In genomic region chr1:155062702-155063411, GRCh38 we compare ENCODE assay signal across 1 cellular context.
TF ChIP-seq lines count a peak whose summit lies in the region.

No MANE protein-coding gene starts in this region.

TF ChIP-seq in K562, 482 proteins besides CTCF, POLR2A, EP300 and RAD21 (continued from another document):
- TF ChIP-seq ZHX1 (conservative IDR thresholded peaks at IDR 0.05; ENCODE audit: low read length): no peak
- TF ChIP-seq GMEB1 (CRISPR knock-in tag; IDR thresholded peaks at IDR 0.05): no peak
- no peak for TF ChIP-seq ATF3 (IDR thresholded peaks at IDR 0.05)
- TF ChIP-seq ATF3 (CRISPR knock-in tag; conservative IDR thresholded peaks at IDR 0.05): no peak
- no peak for TF ChIP-seq ZFP30 (CRISPR knock-in tag; IDR thresholded peaks at IDR 0.05; ENCODE audit: borderline replicate concordance)
- TF ChIP-seq ZNF384 (IDR thresholded peaks at IDR 0.05; ENCODE audit: low read depth, low read length): no peak
- TF ChIP-seq ARID2 (IDR thresholded peaks at IDR 0.05): peak; percentile 94
- no peak for TF ChIP-seq ATF2 (CRISPR knock-in tag; IDR thresholded peaks at IDR 0.05)
- TF ChIP-seq ERF (CRISPR knock-in tag; IDR thresholded peaks at IDR 0.05): no peak
- no peak for TF ChIP-seq ZNF583 (CRISPR knock-in tag; IDR thresholded peaks at IDR 0.05)
- TF ChIP-seq TSC22D4 (tag; IDR thresholded peaks at IDR 0.05): no peak
- TF ChIP-seq IRF1 (CRISPR knock-in tag; IDR thresholded peaks at IDR 0.05; ENCODE audit: borderline replicate concordance): no peak
- no peak for TF ChIP-seq PHTF2 (CRISPR knock-in tag; IDR thresholded peaks at IDR 0.05)
- TF ChIP-seq ZNF764 (CRISPR knock-in tag; IDR thresholded peaks at IDR 0.05; ENCODE audit: low read depth): no peak
- peak; percentile 47; the same call in 1 of the 2 replicates for TF ChIP-seq JUND (IDR thresholded peaks at IDR 0.05; ENCODE audit: borderline replicate concordance, low read depth, low read length)
- no peak; the same call in 2 of the 3 replicates for TF ChIP-seq JUND (tag; IDR thresholded peaks at IDR 0.05; ENCODE audit: borderline replicate concordance, low read depth, low read length)
- TF ChIP-seq EHMT2 (IDR thresholded peaks at IDR 0.05): no peak
- TF ChIP-seq CREB3L1 (IDR thresholded peaks at IDR 0.05; ENCODE audit: borderline replicate concordance, low read depth): no peak
- TF ChIP-seq HDAC8 (tag; IDR thresholded peaks at IDR 0.05): no peak
- no peak for TF ChIP-seq MAFG (tag; conservative IDR thresholded peaks at IDR 0.05)
- TF ChIP-seq GATAD2A (IDR thresholded peaks at IDR 0.05): no peak
- TF ChIP-seq HES1 (IDR thresholded peaks at IDR 0.05; ENCODE audit: low read depth): no peak
- no peak for TF ChIP-seq ZNF589 (CRISPR knock-in tag; IDR thresholded peaks at IDR 0.05; ENCODE audit: low read depth)
- no peak for TF ChIP-seq CSDE1 (IDR thresholded peaks at IDR 0.05)
- TF ChIP-seq TEAD2 (tag; IDR thresholded peaks at IDR 0.05): no peak
- TF ChIP-seq FOXP4 (CRISPR knock-in tag; IDR thresholded peaks at IDR 0.05; ENCODE audit: borderline replicate concordance): no peak
- no peak for TF ChIP-seq MAFF (IDR thresholded peaks at IDR 0.05; ENCODE audit: low read length)
